In genomic region chr18:21443776-21444464, GRCh38 we compare ENCODE assay signal across 9 cellular contexts.
"Had no signal": no experiment of that assay in that cellular context is flagged by ENCODE, and none has a peak within 500 bp of the region (broad histone marks: within the 10 kb centered on the region; RNA-seq: fewer than 3 reads in every experiment).

No MANE protein-coding gene starts in this region.

- H3K9me3 ChIP-seq: transverse colon had no signal

- H3K27ac Mint-ChIP-seq: activated naive CD4-positive, alpha-beta T cell treated with anti-CD3 and anti-CD28 coated beads for 36 hours; naive thymus-derived CD4-positive, alpha-beta T cell; T-helper 17 cell; WTC11 had no signal

- H3K4me1 Mint-ChIP-seq: central memory CD8-positive, alpha-beta T cell; naive thymus-derived CD4-positive, alpha-beta T cell; T-helper 17 cell had no signal

- H3K4me3 ChIP-seq: lung, transverse colon had no signal

- H3K36me3 Mint-ChIP-seq: naive thymus-derived CD4-positive, alpha-beta T cell; WTC11 had no signal

- H3K36me3 ChIP-seq: transverse colon had no signal

- H3K9me3 Mint-ChIP-seq: activated naive CD4-positive, alpha-beta T cell treated with anti-CD3 and anti-CD28 coated beads for 36 hours; central memory CD8-positive, alpha-beta T cell; WTC11 had no signal

- H3K27me3 ChIP-seq: transverse colon had no signal

- ATAC-seq: naive thymus-derived CD4-positive, alpha-beta T cell; T-helper 17 cell had no signal

- H3K27ac ChIP-seq: transverse colon had no signal

- DNase-seq: cortex of kidney; effector memory CD4-positive, alpha-beta T cell; naive thymus-derived CD4-positive, alpha-beta T cell; T-helper 17 cell had no signal

- H3K4me1 ChIP-seq: transverse colon had no signal

- H3K4me3 Mint-ChIP-seq: activated naive CD4-positive, alpha-beta T cell treated with anti-CD3 and anti-CD28 coated beads for 36 hours; central memory CD8-positive, alpha-beta T cell; naive thymus-derived CD4-positive, alpha-beta T cell; T-helper 17 cell; WTC11 had no signal
